8 cellular contexts compared by ENCODE assay signal in genomic region chrX:149962859-149963757, GRCh38. TPM values are rescaled to one million over a fixed set of nuclear protein-coding genes. Genes with fewer than 3 reads are reported as not detected.
DNase-seq lines count a peak whose midpoint lies in the region; ATAC-seq and TF ChIP-seq lines count a peak whose summit lies in the region.

No MANE protein-coding gene starts in this region.

- no peaks in the 10 kb centered on the region for H3K9me3 ChIP-seq in gastroesophageal sphincter

- peak overlapping the region; percentile 85 for H3K27ac Mint-ChIP-seq in activated T-cell treated with anti-CD3 and anti-CD28 coated beads, Interleukin-2, amount 50 U/mL, for 72 hours
- no peak overlapping the region for H3K27ac Mint-ChIP-seq in activated T-helper 2 cell treated with anti-CD3 and anti-CD28 coated beads, Interferon-gamma antibody, Interleukin-2, Interleukin-4, amounts not matched to agents 10 μg/mL and 5 μg/mL and 100 μg/mL, durations not matched to agents 14 hours and 24 hours and 36 hours

- H3K27me3 Mint-ChIP-seq in activated T-cell treated with anti-CD3 and anti-CD28 coated beads, Interleukin-2, amount 50 U/mL, for 72 hours (ENCODE audit: low read depth), result peaks cover 10% of the 10 kb centered on the region
- H3K27me3 Mint-ChIP-seq in activated T-helper 2 cell treated with anti-CD3 and anti-CD28 coated beads, Interferon-gamma antibody, Interleukin-2, Interleukin-4, amounts not matched to agents 10 μg/mL and 5 μg/mL and 100 μg/mL, durations not matched to agents 14 hours and 24 hours and 36 hours (ENCODE audit: low read depth), result no peaks in the 10 kb centered on the region

- H3K4me3 ChIP-seq in gastroesophageal sphincter, result no peak overlapping the region

- H3K36me3 ChIP-seq in gastroesophageal sphincter, result peaks cover 0 to 9% of the 10 kb centered on the region in 2 donors

- no peaks in the 10 kb centered on the region for H3K27me3 ChIP-seq in gastroesophageal sphincter

- H3K4me3 Mint-ChIP-seq in activated T-cell treated with anti-CD3 and anti-CD28 coated beads, Interleukin-2, amount 50 U/mL, for 72 hours, result no peak overlapping the region
- no peak overlapping the region for H3K4me3 Mint-ChIP-seq in activated T-helper 2 cell treated with anti-CD3 and anti-CD28 coated beads, Interferon-gamma antibody, Interleukin-2, Interleukin-4, amounts not matched to agents 10 μg/mL and 5 μg/mL and 100 μg/mL, durations not matched to agents 14 hours and 24 hours and 36 hours (ENCODE audit: low read depth)

- TF ChIP-seq POLR2A in gastroesophageal sphincter (IDR thresholded peaks at IDR 0.05), result no peak

- peak; percentile 19 for DNase-seq in activated naive CD4-positive, alpha-beta T cell treated with Interleukin-2 at 50 U/mL for 16 hours
- no peak for DNase-seq in activated naive CD4-positive, alpha-beta T cell (lab: John Stamatoyannopoulos, UW)
- DNase-seq in HCEC 1CT (peak; percentile 43), NCI-H2107 (lab: John Stamatoyannopoulos, UW) (peak; percentile 33), pons (ENCODE audit: low spot score) (peak; percentile 74)
- peak; percentile 11 to 28 for DNase-seq in activated T-cell treated with anti-CD3 and anti-CD28 coated beads, Interleukin-2, amount 50 U/mL, for 72 hours
- DNase-seq in activated T-helper 2 cell treated with anti-CD3 and anti-CD28 coated beads, Interferon-gamma antibody, Interleukin-2, Interleukin-4, amounts not matched to agents 10 μg/mL and 5 μg/mL and 100 μg/mL, durations not matched to agents 14 hours and 24 hours and 36 hours (ENCODE audit: low spot score), result no peak

- no peaks in the 10 kb centered on the region for H3K9me3 Mint-ChIP-seq in activated T-cell treated with anti-CD3 and anti-CD28 coated beads, Interleukin-2, amount 50 U/mL, for 72 hours
- no peaks in the 10 kb centered on the region for H3K9me3 Mint-ChIP-seq in activated T-helper 2 cell treated with anti-CD3 and anti-CD28 coated beads, Interferon-gamma antibody, Interleukin-2, Interleukin-4, amounts not matched to agents 10 μg/mL and 5 μg/mL and 100 μg/mL, durations not matched to agents 14 hours and 24 hours and 36 hours

- TF ChIP-seq EP300 in gastroesophageal sphincter (IDR thresholded peaks at IDR 0.05), result no peak

- H3K36me3 Mint-ChIP-seq in activated T-cell treated with anti-CD3 and anti-CD28 coated beads, Interleukin-2, amount 50 U/mL, for 72 hours (ENCODE audit: insufficient read depth in 2 of 2), result no peaks in the 10 kb centered on the region
- H3K36me3 Mint-ChIP-seq in activated T-helper 2 cell treated with anti-CD3 and anti-CD28 coated beads, Interferon-gamma antibody, Interleukin-2, Interleukin-4, amounts not matched to agents 10 μg/mL and 5 μg/mL and 100 μg/mL, durations not matched to agents 14 hours and 24 hours and 36 hours (ENCODE audit: low read depth), result peaks cover 23% of the 10 kb centered on the region

- TF ChIP-seq CTCF in gastroesophageal sphincter (IDR thresholded peaks at IDR 0.05), result peak; percentile 30 to 65 (median 50)

- H3K4me1 Mint-ChIP-seq in activated T-cell treated with anti-CD3 and anti-CD28 coated beads, Interleukin-2, amount 50 U/mL, for 72 hours (ENCODE audit: low read depth), result peaks cover 3% of the 10 kb centered on the region
- peaks cover 5% of the 10 kb centered on the region for H3K4me1 Mint-ChIP-seq in activated T-helper 2 cell treated with anti-CD3 and anti-CD28 coated beads, Interferon-gamma antibody, Interleukin-2, Interleukin-4, amounts not matched to agents 10 μg/mL and 5 μg/mL and 100 μg/mL, durations not matched to agents 14 hours and 24 hours and 36 hours (ENCODE audit: low read depth)

- ATAC-seq in activated T-cell treated with anti-CD3 and anti-CD28 coated beads, Interleukin-2, amount 50 U/mL, for 72 hours (replicated peaks in 1 of 2), result peak; percentile 61 to 64
- peak; percentile 46 for ATAC-seq in gastroesophageal sphincter

- peaks cover 0 to 2% (median 0%) of the 10 kb centered on the region in 3 donors for H3K4me1 ChIP-seq in gastroesophageal sphincter

- WGBS in gastroesophageal sphincter (ENCODE audit: low coverage in 1 of 2), 2 donors, result 0 to 28% methylated on average over 3 to 8 of the region's 9 CpGs

- no peak overlapping the region for H3K27ac ChIP-seq in gastroesophageal sphincter

- intact Hi-C loops in activated T-helper 2 cell treated with anti-CD3 and anti-CD28 coated beads, Interferon-gamma antibody, Interleukin-2, Interleukin-4, amounts not matched to agents 10 μg/mL and 5 μg/mL and 100 μg/mL, durations not matched to agents 14 hours and 24 hours and 36 hours (cut with micrococcal nuclease), result loop anchor here (2.0 to 5.0 kb wide), 2 partner anchors 398 to 719 kb away; no protein-coding TSS in a partner anchor

RNA-seq across cellular contexts. Expression of gene EOLA2, which starts 24.8 kb away (rescaled TPM):
- 10 to 100 TPM; 44.2 to 54.3 TPM for total RNA-seq in activated T-cell treated with anti-CD3 and anti-CD28 coated beads, Interleukin-2, amount 50 U/mL, for 72 hours
- total RNA-seq in gastroesophageal sphincter, result 10 to 100 TPM; 14.8 to 21.0 (median 17.5) TPM
- total RNA-seq in activated T-helper 2 cell treated with anti-CD3 and anti-CD28 coated beads, Interferon-gamma antibody, Interleukin-2, Interleukin-4, amounts not matched to agents 10 μg/mL and 5 μg/mL and 100 μg/mL, durations not matched to agents 14 hours and 24 hours and 36 hours, result 45.1 and 45.2 TPM in 2 replicates

RNA-seq across cellular contexts. Expression of gene HSFX4, which starts 33.7 kb away (rescaled TPM):
- not detected for total RNA-seq in activated T-cell treated with anti-CD3 and anti-CD28 coated beads, Interleukin-2, amount 50 U/mL, for 72 hours
- not detected for total RNA-seq in gastroesophageal sphincter
- total RNA-seq in activated T-helper 2 cell treated with anti-CD3 and anti-CD28 coated beads, Interferon-gamma antibody, Interleukin-2, Interleukin-4, amounts not matched to agents 10 μg/mL and 5 μg/mL and 100 μg/mL, durations not matched to agents 14 hours and 24 hours and 36 hours, result not detected in 2 replicates

Comparison
In these comparisons a context has a peak if more than half of its experiments do, and no peak if none do; other contexts are left out.
1. DNase-seq: peak in activated naive CD4-positive, alpha-beta T cell treated with Interleukin-2 at 50 U/mL for 16 hours (single experiment), HCEC 1CT (single experiment), NCI-H2107 (single experiment), activated T-cell treated with anti-CD3 and anti-CD28 coated beads, Interleukin-2, amount 50 U/mL, for 72 hours (2 of 2) and pons (single experiment); none in activated naive CD4-positive, alpha-beta T cell (0 of 4) and activated T-helper 2 cell treated with anti-CD3 and anti-CD28 coated beads, Interferon-gamma antibody, Interleukin-2, Interleukin-4, amounts not matched to agents 10 μg/mL and 5 μg/mL and 100 μg/mL, durations not matched to agents 14 hours and 24 hours and 36 hours (single experiment).